ENCODE assay signal across 9 cellular contexts in the genomic region with DNA sequence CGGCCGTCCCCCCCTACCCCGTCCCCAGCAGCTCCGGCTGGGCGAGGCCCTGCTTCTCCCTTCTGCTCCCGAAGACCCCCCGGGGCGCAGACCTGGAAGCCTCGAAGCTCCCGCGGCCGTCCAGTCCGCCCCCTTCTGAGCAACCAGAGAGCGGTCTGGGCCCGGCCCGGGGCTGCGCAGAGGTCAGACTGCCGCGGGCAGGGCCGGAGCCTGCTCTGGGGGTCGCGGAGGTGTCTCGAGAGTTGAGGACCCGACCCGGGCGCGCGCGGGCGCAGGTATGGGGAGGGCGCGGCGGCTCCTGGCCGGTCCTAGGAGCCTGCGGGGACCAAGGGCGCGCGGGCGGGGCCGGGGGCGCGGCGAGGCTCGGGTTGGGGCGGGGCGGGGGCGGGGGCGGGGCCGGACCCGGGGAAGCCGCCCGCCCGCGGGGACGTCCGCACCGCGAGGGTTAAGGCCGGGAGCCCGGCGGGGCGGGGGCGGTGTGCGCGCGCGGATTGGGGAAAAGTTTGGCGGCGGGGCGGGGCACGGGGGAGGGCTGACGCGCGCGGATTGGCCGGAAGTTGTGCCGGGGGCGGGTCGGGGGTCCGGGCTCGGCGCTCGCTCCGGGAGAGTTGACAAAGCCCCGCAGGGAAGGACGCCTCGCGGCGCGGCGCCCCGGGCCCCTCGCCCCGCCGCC. TPM values are rescaled to one million over a fixed set of nuclear protein-coding genes. Genes with fewer than 3 reads are reported as not detected.
DNase-seq lines count a peak whose midpoint lies in the region; ATAC-seq, FAIRE-seq and TF ChIP-seq lines count a peak whose summit lies in the region.
"Had no signal": no experiment of that assay in that cellular context is flagged by ENCODE, and none has a peak within 500 bp of the region (broad histone marks: within the 10 kb centered on the region; RNA-seq: fewer than 3 reads in every experiment).

A gene with protein sequence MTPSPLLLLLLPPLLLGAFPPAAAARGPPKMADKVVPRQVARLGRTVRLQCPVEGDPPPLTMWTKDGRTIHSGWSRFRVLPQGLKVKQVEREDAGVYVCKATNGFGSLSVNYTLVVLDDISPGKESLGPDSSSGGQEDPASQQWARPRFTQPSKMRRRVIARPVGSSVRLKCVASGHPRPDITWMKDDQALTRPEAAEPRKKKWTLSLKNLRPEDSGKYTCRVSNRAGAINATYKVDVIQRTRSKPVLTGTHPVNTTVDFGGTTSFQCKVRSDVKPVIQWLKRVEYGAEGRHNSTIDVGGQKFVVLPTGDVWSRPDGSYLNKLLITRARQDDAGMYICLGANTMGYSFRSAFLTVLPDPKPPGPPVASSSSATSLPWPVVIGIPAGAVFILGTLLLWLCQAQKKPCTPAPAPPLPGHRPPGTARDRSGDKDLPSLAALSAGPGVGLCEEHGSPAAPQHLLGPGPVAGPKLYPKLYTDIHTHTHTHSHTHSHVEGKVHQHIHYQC (plus strand): TSS at position 605 of the 673 bp plus-strand sequence. CDS start 860 bp downstream, outside the sequence.

- peaks cover 11 to 12% of the 10 kb centered on the region in 2 experiments for H3K4me1 Mint-ChIP-seq in H9
- peaks cover 21% of the 10 kb centered on the region for H3K4me1 Mint-ChIP-seq in activated CD8-positive, alpha-beta T cell treated with anti-CD3 and anti-CD28 coated beads, Interleukin-2, amount 10 ng/mL, durations not matched to agents 7 days and 5 days (ENCODE audit: low read depth)

- H3K9ac ChIP-seq in H9 (ENCODE audit: extremely low read depth, insufficient read length, low read length) = no peak within 1 kb of the TSS

- no peaks in the 10 kb centered on the region for H3K36me3 ChIP-seq in ectodermal cell (ENCODE audit: control insufficient read depth, insufficient read depth, low read length)
- peaks cover 0 to 2% of the 10 kb centered on the region in 2 donors for H3K36me3 ChIP-seq in lung (ENCODE audit: control insufficient read depth in 2 of 2, insufficient read depth in 2 of 2, low read length in 2 of 2)

- H2AK5ac ChIP-seq in H9 (ENCODE audit: insufficient read length, low read length) = no peak within 1 kb of the TSS

- no peak within 1 kb of the TSS for H4K91ac ChIP-seq in H9 (ENCODE audit: insufficient read length, low read depth, low read length)

- H3K27ac ChIP-seq in H9 (ENCODE audit: insufficient read length, low read depth, low read length) (no peak within 1 kb of the TSS), ectodermal cell (ENCODE audit: insufficient read depth, low read depth, low read length, poor library complexity, severe bottlenecking) (no peak within 1 kb of the TSS), lung (ENCODE audit: low read depth in 1 of 2, low read length in 1 of 2) (peak within 1 kb of the TSS in 1 of 2 donors; percentile 82)

- no peak within 1 kb of the TSS for H2BK15ac ChIP-seq in H9 (ENCODE audit: low read depth, low read length)

- H2BK12ac ChIP-seq in H9 (ENCODE audit: insufficient read length, low read depth, low read length) = no peak within 1 kb of the TSS

- no peak within 1 kb of the TSS for H2BK20ac ChIP-seq in H9 (ENCODE audit: low read depth, low read length, poor library complexity, severe bottlenecking)

- no peaks in the 10 kb centered on the region for H4K20me1 ChIP-seq in H9 (ENCODE audit: control insufficient read depth, insufficient read depth, insufficient read length)

- no peak within 1 kb of the TSS for H3K4ac ChIP-seq in H9 (ENCODE audit: low read depth, low read length)

- peak within 1 kb of the TSS; percentile 58 for H3K18ac ChIP-seq in H9 (ENCODE audit: insufficient read length, low read depth, low read length)

- no peaks in the 10 kb centered on the region for H3K79me1 ChIP-seq in H9 (ENCODE audit: insufficient read depth, low read depth, low read length, poor library complexity, severe bottlenecking)

- WGBS in H9 (ENCODE audit: extremely low coverage, insufficient read length, low lambda C conversion rate) = no CpG with 5 or more reads among the region's 95 CpGs
- 1% methylated on average over 95 of the region's 95 CpGs for WGBS in ectodermal cell, 2 experiments
- 0 to 1% methylated on average over 24 to 95 of the region's 95 CpGs for WGBS in lung, 2 donors

- H3K4me3 ChIP-seq in ectodermal cell (ENCODE audit: insufficient read depth, low read depth, low read length) (peak within 1 kb of the TSS; percentile 35), lung (peak within 1 kb of the TSS; percentile 24)

- no peak within 1 kb of the TSS for H2BK120ac ChIP-seq in H9 (ENCODE audit: low read depth, low read length, poor library complexity, severe bottlenecking)

- H3K27me3 ChIP-seq in H9 (ENCODE audit: insufficient read depth, low read length) = peaks cover 22% of the 10 kb centered on the region; the same call in 1 of the 2 replicates
- H3K27me3 ChIP-seq in ectodermal cell (ENCODE audit: control insufficient read depth, insufficient read depth, low read length, poor library complexity, severe bottlenecking) = peaks cover 69% of the 10 kb centered on the region
- H3K27me3 ChIP-seq in lung (ENCODE audit: control insufficient read depth, insufficient read depth) = no peaks in the 10 kb centered on the region

- no peak within 1 kb of the TSS for H2BK5ac ChIP-seq in H9 (ENCODE audit: insufficient read length, low read length)

- H3K79me2 ChIP-seq in H9 (ENCODE audit: insufficient read depth, low read length) = no peaks in the 10 kb centered on the region

- H3K56ac ChIP-seq in H9 (ENCODE audit: insufficient read length, low read depth, low read length) = no peak within 1 kb of the TSS

- no peak within 1 kb of the TSS; a peak in 1 of 7 replicates for H3K27ac Mint-ChIP-seq in H9
- peak within 1 kb of the TSS; percentile 87 for H3K27ac Mint-ChIP-seq in activated CD8-positive, alpha-beta T cell treated with anti-CD3 and anti-CD28 coated beads, Interleukin-2, amount 10 ng/mL, durations not matched to agents 7 days and 5 days

- H3K36me3 Mint-ChIP-seq in H9 (ENCODE audit: insufficient read depth in 1 of 3, low read depth in 3 of 3) = peaks cover 0 to 4% (median 0%) of the 10 kb centered on the region in 3 experiments; a peak in 2 of 7 replicates
- no peaks in the 10 kb centered on the region for H3K36me3 Mint-ChIP-seq in activated CD8-positive, alpha-beta T cell treated with anti-CD3 and anti-CD28 coated beads, Interleukin-2, amount 10 ng/mL, durations not matched to agents 7 days and 5 days (ENCODE audit: low read depth)

- H3K23me2 ChIP-seq in H9 (ENCODE audit: insufficient read length, low read depth, low read length, poor library complexity, severe bottlenecking) = peaks cover 14% of the 10 kb centered on the region

- peaks cover 41% of the 10 kb centered on the region for H3K27me3 Mint-ChIP-seq in H9 (ENCODE audit: low read depth)
- H3K27me3 Mint-ChIP-seq in activated CD8-positive, alpha-beta T cell treated with anti-CD3 and anti-CD28 coated beads, Interleukin-2, amount 10 ng/mL, durations not matched to agents 7 days and 5 days (ENCODE audit: low read depth) = peaks cover 26% of the 10 kb centered on the region

- H3K23ac ChIP-seq in H9 (ENCODE audit: insufficient read length, low read depth, low read length) = no peak within 1 kb of the TSS

- no peak for TF ChIP-seq CTCF in D721Med (IDR thresholded peaks at IDR 0.05; ENCODE audit: insufficient read depth, missing control alignments)
- TF ChIP-seq CTCF in H9 (conservative IDR thresholded peaks at IDR 0.05) = no peak
- no peak for TF ChIP-seq CTCF in lung (IDR thresholded peaks at IDR 0.05; ENCODE audit: control extremely low read depth, extremely low read depth)

- H3K9me3 Mint-ChIP-seq in H9 = peaks cover 3 to 12% of the 10 kb centered on the region in 2 experiments; a peak in 4 of 5 replicates
- no peaks in the 10 kb centered on the region for H3K9me3 Mint-ChIP-seq in activated CD8-positive, alpha-beta T cell treated with anti-CD3 and anti-CD28 coated beads, Interleukin-2, amount 10 ng/mL, durations not matched to agents 7 days and 5 days (ENCODE audit: insufficient read depth)

- H3K9me3 ChIP-seq in H9 (ENCODE audit: control insufficient read depth, low read depth, low read length) (no peaks in the 10 kb centered on the region), ectodermal cell (ENCODE audit: control insufficient read depth, low read length) (no peaks in the 10 kb centered on the region), lung (ENCODE audit: control insufficient read depth in 2 of 2, insufficient read depth in 1 of 2, low read length in 1 of 2) (no peaks in the 10 kb centered on the region)

- 0 out of 2 replicates have a peak within 1 kb of the TSS, but pooled peaks have one; percentile 57 for H3K14ac ChIP-seq in H9 (ENCODE audit: insufficient read depth, low read length)

- CTCF ChIA-PET in activated CD8-positive, alpha-beta T cell treated with anti-CD3 and anti-CD28 coated beads, Interleukin-2, amount 10 ng/mL, durations not matched to agents 7 days and 5 days (lab: Charles Lee) = interaction anchor here (1.7 kb wide), 1 partner anchor 24 kb away, joined by 6 read pairs; the partner anchor contains the start of gene IDUA

- POLR2A ChIA-PET in activated CD8-positive, alpha-beta T cell treated with anti-CD3 and anti-CD28 coated beads, Interleukin-2, amount 10 ng/mL, durations not matched to agents 7 days and 5 days (lab: Charles Lee) = interaction anchor here (0.6 to 1.3 kb wide), 3 partner anchors 11 to 319 kb away, joined by 3 read pairs; no protein-coding TSS in a partner anchor

- peak within 1 kb of the TSS; percentile 54 to 76 for H3K4me3 Mint-ChIP-seq in H9
- peak within 1 kb of the TSS; percentile 66 for H3K4me3 Mint-ChIP-seq in activated CD8-positive, alpha-beta T cell treated with anti-CD3 and anti-CD28 coated beads, Interleukin-2, amount 10 ng/mL, durations not matched to agents 7 days and 5 days

- no peak within 1 kb of the TSS for H3T11ph ChIP-seq in H9 (ENCODE audit: low read length)

- H3K4me2 ChIP-seq in H9 (ENCODE audit: insufficient read depth, insufficient read length, low read length) = peak within 1 kb of the TSS; percentile 69

- ATAC-seq in activated CD8-positive, alpha-beta T cell treated with anti-CD3 and anti-CD28 coated beads, Interleukin-2, amount 10 ng/mL, durations not matched to agents 7 days and 5 days = peak; percentile 60
- peak; percentile 61 for ATAC-seq in lung (ENCODE audit: insufficient read depth, low FRiP score)

- H2AFZ ChIP-seq in H9 (ENCODE audit: low read length) = no peak within 1 kb of the TSS

- H3K4me1 ChIP-seq in H9 (ENCODE audit: insufficient read depth, low read length) (no peaks in the 10 kb centered on the region), ectodermal cell (ENCODE audit: control insufficient read depth, insufficient read depth, low read length) (peaks cover 23% of the 10 kb centered on the region), lung (ENCODE audit: control insufficient read depth in 2 of 2, insufficient read depth in 2 of 2, low read length in 2 of 2) (peaks cover 0 to 23% of the 10 kb centered on the region in 2 donors)

- FAIRE-seq in D721Med (lab: Jason Lieb, UNC) = no peak
- FAIRE-seq: colon had no signal

- no peak within 1 kb of the TSS for H4K8ac ChIP-seq in H9 (replicated peaks; ENCODE audit: insufficient read length, low read depth, low read length)

- DNase-seq in D721Med (ENCODE audit: insufficient read length, low spot score) (peak; percentile 76), H9 (peak; percentile 90), NCI-H510A treated with DMSO at 0.1 percent for 48 hours (lab: John Stamatoyannopoulos, UW) (peak; percentile 60), lung (ENCODE audit: low spot score) (peak; percentile 93), NCI-H1105 (lab: John Stamatoyannopoulos, UW) (no peak)
- peak; percentile 95 for DNase-seq in activated CD8-positive, alpha-beta T cell treated with anti-CD3 and anti-CD28 coated beads, Interleukin-2, amount 10 ng/mL, durations not matched to agents 7 days and 5 days
- DNase-seq in stimulated activated CD4-positive, alpha-beta T cell treated with anti-CD3 and anti-CD28 coated beads, Interleukin-4, amount 100 ng/mL, for 48 hours (ENCODE audit: low read depth in 2 of 2) = peak; percentile 91

- no peak within 1 kb of the TSS for H4K5ac ChIP-seq in H9 (ENCODE audit: insufficient read length, low read depth, low read length)

RNA-seq across cellular contexts. Expression of the gene that starts here (rescaled TPM):
- total RNA-seq in H9 (2021) (25.8 and 26.1 TPM in 2 replicates), lung (10 to 100 TPM; 15.8 to 31.1 TPM)
- 10 to 100 TPM in 1 of 2 experiments, 1 to 10 TPM in 1; 8.1 to 10.1 TPM for total RNA-seq in activated CD8-positive, alpha-beta T cell treated with anti-CD3 and anti-CD28 coated beads, Interleukin-2, amount 10 ng/mL, durations not matched to agents 7 days and 5 days
- polyA plus RNA-seq in ectodermal cell (2013, experiment 1 of 4) = 9.9 TPM
- polyA plus RNA-seq in ectodermal cell (2013, experiment 2 of 4) = 13.8 TPM
- polyA plus RNA-seq in ectodermal cell (2013, experiment 3 of 4) = 12.4 TPM
- polyA plus RNA-seq in ectodermal cell (2013, experiment 4 of 4) = 13.9 TPM
- 10 to 100 TPM; 13.4 to 14.7 TPM for polyA plus RNA-seq in lung
